11 cellular contexts compared by ENCODE assay signal in genomic region chr2:149994057-149994728, GRCh38.
DNase-seq lines count a peak whose midpoint lies in the region; ATAC-seq and TF ChIP-seq lines count a peak whose summit lies in the region.
"Had no signal": no experiment of that assay in that cellular context is flagged by ENCODE, and none has a peak within 500 bp of the region (broad histone marks: within the 10 kb centered on the region; RNA-seq: fewer than 3 reads in every experiment).

No MANE protein-coding gene starts in this region.

- H3K27me3 Mint-ChIP-seq in chondrocyte (ENCODE audit: low read depth) = no peaks in the 10 kb centered on the region

- no peak for ATAC-seq in gastrocnemius medialis
- ATAC-seq: lower lobe of right lung had no signal

- intact Hi-C loops in ovary (cut with DNase I) = no loop called here
- intact Hi-C loops in gastrocnemius medialis (cut with DNase I; ENCODE audit: low total_unique reads) = no loop called here

- DNase-seq in G401 (ENCODE audit: low spot score) (peak; percentile 65), NCI-H2107 (lab: John Stamatoyannopoulos, UW) (peak; percentile 69), chondrocyte (ENCODE audit: low spot score) (no peak), renal cortical epithelial cell (ENCODE audit: low read depth) (peak; percentile 98), ovary (no peak), gastrocnemius medialis (no peak), pons (ENCODE audit: low spot score) (no peak), inferior parietal cortex (ENCODE audit: extremely low spot score) (no peak)
- DNase-seq: lower lobe of right lung; stimulated activated CD4-positive, alpha-beta T cell treated with anti-CD3 and anti-CD28 coated beads, Interleukin-1b, Interleukin-23, amount 100 ng/mL, for 48 hours had no signal

- in situ Hi-C loops in G401 (cut with HindIII; ENCODE audit: low sequenced_read_pairs) (no loop called here), gastrocnemius medialis (cut with MboI; ENCODE audit: low sequenced_read_pairs in 4 of 4) (no loop called here)

- H3K4me1 Mint-ChIP-seq in chondrocyte (ENCODE audit: low read depth) = peaks cover 47% of the 10 kb centered on the region

- H3K4me1 ChIP-seq in ovary (ENCODE audit: insufficient read depth) = no peaks in the 10 kb centered on the region
- peaks cover 0 to 7% of the 10 kb centered on the region in 2 donors for H3K4me1 ChIP-seq in gastrocnemius medialis

- peak overlapping the region; percentile 4 for H3K27ac Mint-ChIP-seq in chondrocyte (ENCODE audit: unreplicated experiment)

- no peaks in the 10 kb centered on the region for H3K9me3 ChIP-seq in ovary
- H3K9me3 ChIP-seq in gastrocnemius medialis = no peaks in the 10 kb centered on the region
- H3K9me3 ChIP-seq: lower lobe of right lung had no signal

- no peak for TF ChIP-seq EP300 in ovary (IDR thresholded peaks at IDR 0.05)

- H3K9me3 Mint-ChIP-seq in chondrocyte (ENCODE audit: low read depth) = peaks cover 6% of the 10 kb centered on the region

- TF ChIP-seq CTCF in chondrocyte (IDR thresholded peaks at IDR 0.05) (no peak), ovary (IDR thresholded peaks at IDR 0.05) (no peak), gastrocnemius medialis (IDR thresholded peaks at IDR 0.05 in 4 of 5, conservative IDR thresholded peaks at IDR 0.05 in 1 of 5) (no peak)

- H3K4me3 ChIP-seq in ovary = no peak overlapping the region
- H3K4me3 ChIP-seq in gastrocnemius medialis = no peak overlapping the region
- H3K4me3 ChIP-seq: lower lobe of right lung had no signal

- H3K27ac ChIP-seq in ovary (no peak overlapping the region), gastrocnemius medialis (no peak overlapping the region)
- H3K27ac ChIP-seq: lower lobe of right lung had no signal

- no peaks in the 10 kb centered on the region for H3K36me3 ChIP-seq in ovary
- H3K36me3 ChIP-seq in gastrocnemius medialis = no peaks in the 10 kb centered on the region
- H3K36me3 ChIP-seq: lower lobe of right lung had no signal

- no peaks in the 10 kb centered on the region for H3K27me3 ChIP-seq in ovary
- no peaks in the 10 kb centered on the region for H3K27me3 ChIP-seq in gastrocnemius medialis

- no peak overlapping the region for H3K4me3 Mint-ChIP-seq in chondrocyte (ENCODE audit: unreplicated experiment)
- H3K4me3 Mint-ChIP-seq: brain had no signal

- H3K36me3 Mint-ChIP-seq in chondrocyte (ENCODE audit: low read depth) = peaks cover 4% of the 10 kb centered on the region

- TF ChIP-seq POLR2A in ovary (IDR thresholded peaks at IDR 0.05) (no peak), gastrocnemius medialis (IDR thresholded peaks at IDR 0.05) (no peak)

- 80 to 84% (median 80%) methylated on average over 9 of the region's 9 CpGs for WGBS in ovary, 3 donors

Comparison
In these comparisons a context has a peak if more than half of its experiments do, and no peak if none do; other contexts are left out.
1. DNase-seq: peak in G401 (single experiment), NCI-H2107 (single experiment) and renal cortical epithelial cell (single experiment); none in chondrocyte (single experiment), ovary (0 of 5), gastrocnemius medialis (0 of 2), pons (single experiment) and inferior parietal cortex (single experiment).